15 cellular contexts compared by ENCODE assay signal in the genomic region with DNA sequence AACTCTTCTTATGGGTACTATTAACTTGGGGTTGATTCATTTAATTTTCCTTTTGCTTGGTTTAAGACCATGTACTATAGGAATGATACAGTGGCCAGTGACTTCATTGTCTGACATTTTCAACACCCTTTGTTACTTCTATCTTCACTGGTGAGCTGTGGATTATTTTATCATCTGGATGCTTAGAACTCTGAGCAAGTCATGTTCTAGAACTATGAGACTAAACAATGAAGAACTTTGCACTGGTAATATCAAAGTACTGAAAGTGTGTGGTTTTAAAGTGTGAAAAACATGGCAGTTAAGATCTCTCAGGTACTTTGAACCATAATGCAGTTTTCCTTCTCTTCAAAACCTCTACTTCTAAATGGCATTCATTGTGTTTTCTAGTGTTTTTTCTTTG. TPM values are rescaled to one million over a fixed set of nuclear protein-coding genes. Genes with fewer than 3 reads are reported as not detected.
DNase-seq lines count a peak whose midpoint lies in the region; ATAC-seq and TF ChIP-seq lines count a peak whose summit lies in the region.
"Had no signal": no experiment of that assay in that cellular context is flagged by ENCODE, and none has a peak within 500 bp of the region (broad histone marks: within the 10 kb centered on the region; RNA-seq: fewer than 3 reads in every experiment).

No MANE protein-coding gene starts in this region.

- DNase-seq in activated T-cell treated with anti-CD3 and anti-CD28 coated beads, Interleukin-2, amount 50 U/mL, for 24 hours, result no peak
- no peak for DNase-seq in activated T-cell treated with anti-CD3 and anti-CD28 coated beads, Interleukin-2, amount 50 U/mL, for 1 hour
- no peak for DNase-seq in T-helper 2 cell treated with Interferon-gamma antibody and Interleukin-4, amounts not matched to agents 5 μg/mL and 100 μg/mL, for 36 hours (ENCODE audit: low spot score)
- DNase-seq in left lung, result no peak
- no peak for DNase-seq in NCI-H1694 treated with DMSO at 0.1 percent for 48 hours (lab: John Stamatoyannopoulos, UW)
- DNase-seq in breast epithelium (ENCODE audit: low spot score in 2 of 2), result no peak
- DNase-seq: activated B cell treated with CpG ODN at 0.5 μM for 24 hours, brain microvascular endothelial cell, COR-L47, naive B cell, right lobe of liver had no signal

- no peak overlapping the region for H3K4me3 ChIP-seq in left lung
- no peak overlapping the region for H3K4me3 ChIP-seq in subcutaneous abdominal adipose tissue (ENCODE audit: low read depth in 1 of 5, low read length in 5 of 5)
- H3K4me3 ChIP-seq in breast epithelium, result no peak overlapping the region
- H3K4me3 ChIP-seq: right lobe of liver had no signal

- H3K27me3 ChIP-seq in left lung (no peaks in the 10 kb centered on the region), subcutaneous abdominal adipose tissue (ENCODE audit: control insufficient read depth in 5 of 5, insufficient read depth in 4 of 5, low read length in 5 of 5) (peaks cover 0 to 10% (median 7%) of the 10 kb centered on the region in 5 donors), breast epithelium (peaks cover 0 to 42% of the 10 kb centered on the region in 2 donors)
- H3K27me3 ChIP-seq: brain microvascular endothelial cell, right lobe of liver had no signal

- H3K4me1 ChIP-seq in left lung, result peaks cover 7 to 10% of the 10 kb centered on the region in 2 donors
- H3K4me1 ChIP-seq in subcutaneous abdominal adipose tissue (ENCODE audit: control insufficient read depth in 5 of 5, insufficient read depth in 5 of 5, low read length in 5 of 5), result peaks cover 6 to 78% (median 73%) of the 10 kb centered on the region in 5 donors
- no peaks in the 10 kb centered on the region for H3K4me1 ChIP-seq in breast epithelium

- H3K4me3 Mint-ChIP-seq in activated T-cell treated with anti-CD3 and anti-CD28 coated beads, Interleukin-2, amount 50 U/mL, for 24 hours, result no peak overlapping the region
- no peak overlapping the region for H3K4me3 Mint-ChIP-seq in T-helper 2 cell treated with Interferon-gamma antibody and Interleukin-4, amounts not matched to agents 5 μg/mL and 100 μg/mL, for 36 hours
- H3K4me3 Mint-ChIP-seq: activated B cell treated with CpG ODN at 0.5 μM for 24 hours, naive B cell had no signal

- peaks cover 29% of the 10 kb centered on the region for H3K27me3 Mint-ChIP-seq in activated T-cell treated with anti-CD3 and anti-CD28 coated beads, Interleukin-2, amount 50 U/mL, for 24 hours
- H3K27me3 Mint-ChIP-seq in T-helper 2 cell treated with Interferon-gamma antibody and Interleukin-4, amounts not matched to agents 5 μg/mL and 100 μg/mL, for 36 hours (ENCODE audit: low read depth), result no peaks in the 10 kb centered on the region
- H3K27me3 Mint-ChIP-seq: activated B cell treated with CpG ODN at 0.5 μM for 24 hours had no signal

- intact Hi-C loops in left lung (cut with DNase I) (no loop called here), breast epithelium (cut with DNase I; ENCODE audit: low total_unique reads) (no loop called here)

- TF ChIP-seq CTCF in left lung (IDR thresholded peaks at IDR 0.05) (no peak), breast epithelium (IDR thresholded peaks at IDR 0.05) (no peak)

- H3K36me3 ChIP-seq in left lung, result no peaks in the 10 kb centered on the region
- peaks cover 0 to 29% (median 27%) of the 10 kb centered on the region in 5 donors for H3K36me3 ChIP-seq in subcutaneous abdominal adipose tissue (ENCODE audit: control insufficient read depth in 5 of 5, insufficient read depth in 5 of 5, low read length in 5 of 5)
- H3K36me3 ChIP-seq in breast epithelium, result no peaks in the 10 kb centered on the region
- H3K36me3 ChIP-seq: brain microvascular endothelial cell, right lobe of liver had no signal

- H3K9me3 ChIP-seq in left lung, result no peaks in the 10 kb centered on the region
- H3K9me3 ChIP-seq in subcutaneous abdominal adipose tissue (ENCODE audit: control insufficient read depth in 5 of 5, low read length in 5 of 5), result no peaks in the 10 kb centered on the region
- H3K9me3 ChIP-seq in breast epithelium, result no peaks in the 10 kb centered on the region
- H3K9me3 ChIP-seq: right lobe of liver had no signal

- H3K9ac ChIP-seq in subcutaneous abdominal adipose tissue (ENCODE audit: low read length in 5 of 5), result peak overlapping the region in 1 of 5 donors; percentile 48

- H3K36me3 Mint-ChIP-seq in activated T-cell treated with anti-CD3 and anti-CD28 coated beads, Interleukin-2, amount 50 U/mL, for 24 hours (ENCODE audit: low read depth), result peaks cover 2% of the 10 kb centered on the region
- peaks cover 1% of the 10 kb centered on the region for H3K36me3 Mint-ChIP-seq in T-helper 2 cell treated with Interferon-gamma antibody and Interleukin-4, amounts not matched to agents 5 μg/mL and 100 μg/mL, for 36 hours (ENCODE audit: low read depth)
- H3K36me3 Mint-ChIP-seq: naive B cell had no signal

- no peaks in the 10 kb centered on the region for H3K9me3 Mint-ChIP-seq in activated T-cell treated with anti-CD3 and anti-CD28 coated beads, Interleukin-2, amount 50 U/mL, for 24 hours
- no peaks in the 10 kb centered on the region for H3K9me3 Mint-ChIP-seq in T-helper 2 cell treated with Interferon-gamma antibody and Interleukin-4, amounts not matched to agents 5 μg/mL and 100 μg/mL, for 36 hours
- H3K9me3 Mint-ChIP-seq: activated B cell treated with CpG ODN at 0.5 μM for 24 hours, naive B cell had no signal

- peaks cover 31% of the 10 kb centered on the region for H3K4me1 Mint-ChIP-seq in activated T-cell treated with anti-CD3 and anti-CD28 coated beads, Interleukin-2, amount 50 U/mL, for 24 hours (ENCODE audit: low read depth)
- H3K4me1 Mint-ChIP-seq in T-helper 2 cell treated with Interferon-gamma antibody and Interleukin-4, amounts not matched to agents 5 μg/mL and 100 μg/mL, for 36 hours (ENCODE audit: low read depth), result peaks cover 25% of the 10 kb centered on the region

- no peak for ATAC-seq in left lung
- ATAC-seq in HG03460 (IDR thresholded peaks at IDR 0.05; ENCODE audit: unreplicated experiment), result no peak
- ATAC-seq: HCT116, SK-N-SH treated with all-trans-retinoic acid at 6 μM for 48 hours had no signal

- H3K27ac Mint-ChIP-seq in activated T-cell treated with anti-CD3 and anti-CD28 coated beads, Interleukin-2, amount 50 U/mL, for 24 hours, result peak overlapping the region; percentile 72
- peak overlapping the region; percentile 52 for H3K27ac Mint-ChIP-seq in T-helper 2 cell treated with Interferon-gamma antibody and Interleukin-4, amounts not matched to agents 5 μg/mL and 100 μg/mL, for 36 hours
- H3K27ac Mint-ChIP-seq: activated B cell treated with CpG ODN at 0.5 μM for 24 hours had no signal

- peak overlapping the region; percentile 18 to 39 for H3K27ac ChIP-seq in left lung
- H3K27ac ChIP-seq in subcutaneous abdominal adipose tissue (ENCODE audit: low read depth, low read length), result peak overlapping the region; percentile 86
- no peak overlapping the region for H3K27ac ChIP-seq in breast epithelium
- H3K27ac ChIP-seq: brain microvascular endothelial cell had no signal

- TF ChIP-seq POLR2A in breast epithelium (IDR thresholded peaks at IDR 0.05), result no peak

RNA-seq across cellular contexts. Expression of a gene that starts 47.8 kb away (rescaled TPM):
- total RNA-seq in left lung, result 1 to 10 TPM; 7.6 to 9.0 TPM
- total RNA-seq in breast epithelium, result 10 to 100 TPM; 10.5 to 48.5 (median 19.3) TPM

RNA-seq across cellular contexts. Expression of a gene that starts 56.1 kb away (rescaled TPM):
- total RNA-seq in left lung (100 to 1,000 TPM; 118 to 150 TPM), breast epithelium (1,000 to 10,000 TPM in 1 of 3 donors, 100 to 1,000 TPM in 2; 299 to 1,250 (median 654) TPM)

Comparison
In these comparisons a context has a peak if more than half of its experiments do, and no peak if none do; other contexts are left out.
1. H3K27ac ChIP-seq: peak in left lung (2 of 2) and subcutaneous abdominal adipose tissue (single experiment); none in breast epithelium (0 of 2).